8 cellular contexts compared by ENCODE assay signal in the genomic region with DNA sequence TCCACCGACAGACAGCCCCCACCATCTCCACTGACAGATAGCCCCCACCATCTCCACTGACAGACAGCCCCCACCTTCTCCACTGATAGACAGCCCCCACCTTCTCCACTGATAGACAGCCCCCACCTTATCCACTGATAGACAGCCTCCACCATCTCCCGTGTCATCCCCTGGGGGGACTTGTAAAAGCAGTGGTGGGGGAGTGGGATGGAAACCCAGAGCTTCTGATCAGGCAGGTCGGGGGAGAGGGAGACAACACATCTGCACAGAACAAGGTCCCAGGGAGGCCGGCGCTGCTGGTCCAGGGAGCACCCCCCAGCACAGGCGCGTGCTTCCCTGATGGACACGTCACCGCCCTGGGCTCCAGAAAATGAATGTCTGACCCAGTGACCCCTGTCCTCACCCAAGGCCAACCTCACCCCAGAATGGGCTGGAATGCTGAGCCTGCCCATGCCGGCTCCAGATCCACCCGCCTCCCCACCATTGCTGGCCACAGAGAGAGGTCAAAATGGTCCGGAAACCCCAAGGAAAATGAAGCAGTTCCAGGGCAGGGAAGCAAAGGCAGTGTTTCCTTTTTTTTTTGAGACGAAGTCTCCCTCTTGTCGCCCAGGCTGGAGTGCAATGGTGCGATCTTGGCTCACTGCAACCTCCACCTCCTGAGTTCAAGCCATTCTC.
DNase-seq lines count a peak whose midpoint lies in the region; ATAC-seq, FAIRE-seq and TF ChIP-seq lines count a peak whose summit lies in the region.
"Not testable (repeated sequence)": the region's sequence is repeated elsewhere in the genome, so short reads cannot be mapped to it uniquely, and the experiment has no call there.

No MANE protein-coding gene starts in this region.

- H3K4me3 ChIP-seq in K562, mucosa of descending colon: not testable (repeated sequence)

- peaks cover 89% of the 10 kb centered on the region for H3K79me2 ChIP-seq in K562 (ENCODE audit: control insufficient read depth, insufficient read depth, low read length)

- FAIRE-seq in RCC 7860 (lab: Jason Lieb, UNC); K562 (lab: Jason Lieb, UNC): not testable (repeated sequence)

- POLR2A ChIA-PET in K562 (lab: Yijun Ruan, JAX): not testable (repeated sequence)

- 80% methylated on average over 8 of the region's 15 CpGs for whole genome bisulfite sequencing in K562 (ENCODE audit: insufficient coverage, low coverage, missing lambda C conversion rate)

- not testable (repeated sequence) for TF ChIP-seq RAD21 in K562 (CRISPR knock-in tag; conservative IDR thresholded peaks at IDR 0.05 in 1 of 2, IDR thresholded peaks at IDR 0.05 in 1 of 2)

- H3K9ac ChIP-seq in K562 (ENCODE audit: insufficient read depth in 1 of 2, low read depth in 2 of 2, low read length in 2 of 2): peak overlapping the region in 1 of 2 experiments; percentile 58; a peak in 2 of 4 replicates

- DNase-seq in ELF-1 (ENCODE audit: low read depth, low spot score): peak; percentile 34
- peak; percentile 10 for DNase-seq in RCC 7860 (ENCODE audit: low spot score)
- peak; percentile 22 for DNase-seq in activated T-cell treated with anti-CD3 and anti-CD28 coated beads, Interleukin-2, amount 50 U/mL, for 1 hour
- DNase-seq in K562 (ENCODE audit: extremely low read depth in 1 of 4, low spot score in 3 of 4): peak in 2 of 4 experiments; percentile 23 to 30
- peak in 27 of 42 donors; percentile 2 to 65 (median 25) for DNase-seq in head of caudate nucleus
- peak; percentile 18 to 64 (median 46) for DNase-seq in mucosa of descending colon
- DNase-seq in retina: peak; percentile 13

- CTCF ChIA-PET in K562 (lab: Yijun Ruan, JAX; ENCODE audit: low intra/inter-chr PET ratio): not testable (repeated sequence)

- not testable (repeated sequence) for H3K27ac ChIP-seq in K562 (ENCODE audit: extremely low read depth, low read depth, low read length)
- peak overlapping the region; percentile 1 for H3K27ac ChIP-seq in temporal lobe (ENCODE audit: low read depth, low read length)

- in situ Hi-C loops in K562 (cut with MboI): not testable (repeated sequence)

- TF ChIP-seq CTCF in K562 (IDR thresholded peaks at IDR 0.05 in 2 of 3, conservative IDR thresholded peaks at IDR 0.05 in 1 of 3; ENCODE audit: insufficient read depth in 2 of 3, low read depth in 1 of 3, low read length in 3 of 3); mucosa of descending colon (IDR thresholded peaks at IDR 0.05): not testable (repeated sequence)

- ATAC-seq in K562, mucosa of descending colon: not testable (repeated sequence)

- H3K4me2 ChIP-seq in K562 (ENCODE audit: insufficient read depth, low read length): not testable (repeated sequence)

- not testable (repeated sequence) for BruUV-seq in K562 (replicated peaks; lab: Mats Ljungman, UMichigan)

- TF ChIP-seq POLR2A in K562 (conservative IDR thresholded peaks at IDR 0.05): not testable (repeated sequence)

- not testable (repeated sequence) for TF ChIP-seq EP300 in K562 (IDR thresholded peaks at IDR 0.05; ENCODE audit: low read length)

- intact Hi-C loops in K562 (cut with micrococcal nuclease); head of caudate nucleus (cut with DNase I); mucosa of descending colon (cut with DNase I, micrococcal nuclease): not testable (repeated sequence)

- H3K4me1 ChIP-seq in K562 (replicated peaks in 1 of 2; ENCODE audit: control insufficient read depth in 2 of 2, insufficient read depth in 2 of 2, low read length in 2 of 2) (peaks cover 5 to 50% of the 10 kb centered on the region in 2 experiments; a peak in 4 of 5 replicates), mucosa of descending colon (ENCODE audit: low read depth) (peaks cover 78% of the 10 kb centered on the region)

- peaks cover 56% of the 10 kb centered on the region for H4K20me1 ChIP-seq in K562 (replicated peaks; ENCODE audit: control insufficient read depth, insufficient read depth, low read length)

- H3K9me1 ChIP-seq in K562 (ENCODE audit: control insufficient read depth, insufficient read depth, low read length): not testable (repeated sequence)

- not testable (repeated sequence) for H3K9me3 ChIP-seq in K562 (replicated peaks; ENCODE audit: control insufficient read depth, insufficient read depth, low read depth, low read length); mucosa of descending colon

- H3K36me3 ChIP-seq in K562 (ENCODE audit: control insufficient read depth, insufficient read depth, low read length): peaks cover 58% of the 10 kb centered on the region; the same call in 1 of the 3 replicates
- not testable (repeated sequence) for H3K36me3 ChIP-seq in mucosa of descending colon (ENCODE audit: low read depth)

- H2AFZ ChIP-seq in K562 (ENCODE audit: low read depth, low read length): not testable (repeated sequence)

- not testable (repeated sequence) for H3K27me3 ChIP-seq in K562 (ENCODE audit: control insufficient read depth in 2 of 2, insufficient read depth in 2 of 2, low read length in 2 of 2)

TF ChIP-seq in K562, 482 proteins besides CTCF, POLR2A, EP300 and RAD21:
- TF ChIP-seq RBFOX2 (IDR thresholded peaks at IDR 0.05; ENCODE audit: low read depth, low read length): 0 out of 2 replicates have a peak, but pooled peaks have one; percentile 16
